ENCODE assay signal across 8 cellular contexts in the genomic region with DNA sequence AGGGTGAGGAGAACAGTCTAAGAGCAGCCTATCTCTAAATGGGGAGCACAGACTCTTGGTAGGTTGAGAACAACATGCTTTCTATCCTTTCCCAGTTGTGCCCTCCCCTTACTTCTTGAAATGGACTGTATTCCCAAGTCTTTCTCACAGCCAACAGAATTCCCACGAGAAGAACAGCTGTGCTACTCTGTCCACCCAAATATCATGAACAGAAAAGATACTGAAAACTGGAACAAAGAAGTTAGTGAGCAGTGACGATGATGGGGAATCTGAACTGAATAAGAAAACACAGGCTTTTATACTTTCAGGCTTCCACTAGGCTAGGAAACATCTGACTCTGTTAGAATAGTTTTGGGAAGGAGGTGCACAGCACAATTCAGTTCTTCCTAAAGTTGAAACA. TPM values are rescaled to one million over a fixed set of nuclear protein-coding genes. Genes with fewer than 3 reads are reported as not detected.
DNase-seq lines count a peak whose midpoint lies in the region; ATAC-seq lines count a peak whose summit lies in the region.
"Had no signal": no experiment of that assay in that cellular context is flagged by ENCODE, and none has a peak within 500 bp of the region (broad histone marks: within the 10 kb centered on the region; RNA-seq: fewer than 3 reads in every experiment).

No MANE protein-coding gene starts in this region.

- peaks cover 25% of the 10 kb centered on the region for H4K20me1 ChIP-seq in GM23248 (ENCODE audit: insufficient read depth)

- no peak for ATAC-seq in activated T-helper 17 cell treated with anti-CD3 and anti-CD28 coated beads, Interleukin-2, amount 50 U/mL, for 72 hours (replicated peaks)
- no peak for ATAC-seq in naive B cell (ENCODE audit: low read depth in 2 of 2)
- no peak for ATAC-seq in GM19452 (IDR thresholded peaks at IDR 0.05; ENCODE audit: unreplicated experiment)

- H3K9ac ChIP-seq in GM23248: peak overlapping the region; percentile 99

- no peaks in the 10 kb centered on the region for H3K27me3 Mint-ChIP-seq in activated T-helper 17 cell treated with anti-CD3 and anti-CD28 coated beads, Interleukin-2, amount 50 U/mL, for 72 hours
- H3K27me3 Mint-ChIP-seq in naive B cell: no peaks in the 10 kb centered on the region

- H3K27ac Mint-ChIP-seq in activated T-helper 17 cell treated with anti-CD3 and anti-CD28 coated beads, Interleukin-2, amount 50 U/mL, for 72 hours: peak overlapping the region; percentile 98
- peak overlapping the region in 5 of 6 donors; percentile 64 to 92 (median 91) for H3K27ac Mint-ChIP-seq in naive B cell

- peak overlapping the region; percentile 90 for H3K27ac ChIP-seq in GM23248

- H3K27me3 ChIP-seq in GM23248 (replicated peaks; ENCODE audit: insufficient read depth): no peaks in the 10 kb centered on the region
- H3K27me3 ChIP-seq in H7 (ENCODE audit: control insufficient read depth, insufficient read depth, low read length): no peaks in the 10 kb centered on the region
- H3K27me3 ChIP-seq: testis had no signal

- no peaks in the 10 kb centered on the region for H3K9me2 ChIP-seq in GM23248 (ENCODE audit: insufficient read depth)

- DNase-seq in GM23248: no peak
- no peak for DNase-seq in naive B cell
- DNase-seq in H7: no peak
- DNase-seq in HuH-7 (ENCODE audit: low spot score): no peak
- DNase-seq: testis had no signal

- H3K4me3 ChIP-seq in GM23248 (peak overlapping the region; percentile 95), H7 (ENCODE audit: insufficient read depth, low read depth, low read length) (no peak overlapping the region)
- H3K4me3 ChIP-seq: lung, testis had no signal

- peaks cover 16% of the 10 kb centered on the region for H3K36me3 ChIP-seq in GM23248 (ENCODE audit: low read depth)
- H3K36me3 ChIP-seq in H7 (replicated peaks; ENCODE audit: control insufficient read depth, insufficient read depth, low read length): peaks cover 30% of the 10 kb centered on the region

- in situ Hi-C loops in GM23248 (cut with MboI): no loop called here

- H3K4me1 ChIP-seq in GM23248 (ENCODE audit: insufficient read depth): peaks cover 32% of the 10 kb centered on the region

- peak overlapping the region; percentile 97 for H3K4me3 Mint-ChIP-seq in activated T-helper 17 cell treated with anti-CD3 and anti-CD28 coated beads, Interleukin-2, amount 50 U/mL, for 72 hours
- H3K4me3 Mint-ChIP-seq in naive B cell: peak overlapping the region in 4 of 8 donors; percentile 7 to 96 (median 63)

- peaks cover 41% of the 10 kb centered on the region for H3F3A ChIP-seq in GM23248 (ENCODE audit: insufficient read depth)

- H3K36me3 Mint-ChIP-seq in activated T-helper 17 cell treated with anti-CD3 and anti-CD28 coated beads, Interleukin-2, amount 50 U/mL, for 72 hours (ENCODE audit: low read depth): peaks cover 79% of the 10 kb centered on the region
- H3K36me3 Mint-ChIP-seq in naive B cell: peaks cover 12 to 29% of the 10 kb centered on the region in 2 donors

- peak overlapping the region; percentile 95 for H3K4me2 ChIP-seq in GM23248 (ENCODE audit: unreplicated experiment)

- H2AFZ ChIP-seq in GM23248: no peak overlapping the region

- peaks cover 84% of the 10 kb centered on the region for H3K79me2 ChIP-seq in GM23248 (ENCODE audit: insufficient read depth)

- no peaks in the 10 kb centered on the region for H3K9me3 ChIP-seq in GM23248 (ENCODE audit: low read depth)
- H3K9me3 ChIP-seq: testis had no signal

- H3K9me3 Mint-ChIP-seq in activated T-helper 17 cell treated with anti-CD3 and anti-CD28 coated beads, Interleukin-2, amount 50 U/mL, for 72 hours: no peaks in the 10 kb centered on the region
- no peaks in the 10 kb centered on the region for H3K9me3 Mint-ChIP-seq in naive B cell

- WGBS in GM23248 (ENCODE audit: low coverage in 1 of 2, low lambda C conversion rate in 2 of 2, missing lambda C conversion rate in 2 of 2), 2 experiments: 77 to 86% methylated on average over 2 of the region's 2 CpGs

- peaks cover 53% of the 10 kb centered on the region for H3K4me1 Mint-ChIP-seq in activated T-helper 17 cell treated with anti-CD3 and anti-CD28 coated beads, Interleukin-2, amount 50 U/mL, for 72 hours
- peaks cover 60 to 82% (median 66%) of the 10 kb centered on the region in 3 donors for H3K4me1 Mint-ChIP-seq in naive B cell

RNA-seq across cellular contexts. Expression of a gene that starts 3.4 kb away (rescaled TPM):
- total RNA-seq in GM23248 (2014; rRNA removed; shearing (Covaris generic)): 624 and 672 TPM in 2 replicates
- 759 and 762 TPM in 2 replicates for polyA plus RNA-seq in GM23248 (2016; fragmentation: Nextera tagmentation; extraction: Ambion mirVana)
- 1,000 to 10,000 TPM in 1 of 2 donors, 100 to 1,000 TPM in 1; 869 to 1,019 TPM for total RNA-seq in activated T-helper 17 cell treated with anti-CD3 and anti-CD28 coated beads, Interleukin-2, amount 50 U/mL, for 72 hours
- polyA plus RNA-seq in naive B cell (ENCODE audit: low read depth in 6 of 6): 1,000 to 10,000 TPM in 5 of 6 donors, 100 to 1,000 TPM in 1; 936 to 1,276 (median 1,162) TPM
- total RNA-seq in H7 (2014; rRNA removed; shearing (Covaris generic)): 1,507 and 1,762 TPM in 2 replicates

RNA-seq across cellular contexts. Expression of a gene that starts 30.4 kb away (rescaled TPM):
- 6.1 and 7.6 TPM in 2 replicates for total RNA-seq in GM23248 (2014; rRNA removed; shearing (Covaris generic))
- 5.3 and 8.7 TPM in 2 replicates for polyA plus RNA-seq in GM23248 (2016; fragmentation: Nextera tagmentation; extraction: Ambion mirVana)
- 10 to 100 TPM; 58.0 to 62.9 TPM for total RNA-seq in activated T-helper 17 cell treated with anti-CD3 and anti-CD28 coated beads, Interleukin-2, amount 50 U/mL, for 72 hours
- polyA plus RNA-seq in naive B cell (ENCODE audit: low read depth in 6 of 6): 10 to 100 TPM; 27.2 to 50.9 (median 37.5) TPM
- total RNA-seq in H7 (2014; rRNA removed; shearing (Covaris generic)): 44.0 and 70.2 TPM in 2 replicates

RNA-seq across cellular contexts. Expression of a gene that starts 33.6 kb away (rescaled TPM):
- 79.9 and 89.2 TPM in 2 replicates for total RNA-seq in GM23248 (2014; rRNA removed; shearing (Covaris generic))
- polyA plus RNA-seq in GM23248 (2016; fragmentation: Nextera tagmentation; extraction: Ambion mirVana) (237 and 245 TPM in 2 replicates), naive B cell (ENCODE audit: low read depth in 6 of 6) (100 to 1,000 TPM; 176 to 270 (median 203) TPM)
- 100 to 1,000 TPM; 278 to 391 TPM for total RNA-seq in activated T-helper 17 cell treated with anti-CD3 and anti-CD28 coated beads, Interleukin-2, amount 50 U/mL, for 72 hours
- 167 and 189 TPM in 2 replicates for total RNA-seq in H7 (2014; rRNA removed; shearing (Covaris generic))

RNA-seq across cellular contexts. Expression of a gene that starts 41.4 kb away (rescaled TPM):
- 0.22 and 4.3 TPM in 2 replicates for total RNA-seq in GM23248 (2014; rRNA removed; shearing (Covaris generic))
- polyA plus RNA-seq in GM23248 (2016; fragmentation: Nextera tagmentation; extraction: Ambion mirVana): 0.51 and 0.94 TPM in 2 replicates
- total RNA-seq in activated T-helper 17 cell treated with anti-CD3 and anti-CD28 coated beads, Interleukin-2, amount 50 U/mL, for 72 hours: 1 to 10 TPM; 2.8 to 4.8 TPM
- polyA plus RNA-seq in naive B cell (ENCODE audit: low read depth in 6 of 6): under 1 TPM in 5 of 6 donors, not detected in 1; 0.20 to 0.91 (median 0.60) TPM
- total RNA-seq in H7 (2014; rRNA removed; shearing (Covaris generic)): 3.5 and 6.7 TPM in 2 replicates
